9 cellular contexts compared by ENCODE assay signal in the genomic region with DNA sequence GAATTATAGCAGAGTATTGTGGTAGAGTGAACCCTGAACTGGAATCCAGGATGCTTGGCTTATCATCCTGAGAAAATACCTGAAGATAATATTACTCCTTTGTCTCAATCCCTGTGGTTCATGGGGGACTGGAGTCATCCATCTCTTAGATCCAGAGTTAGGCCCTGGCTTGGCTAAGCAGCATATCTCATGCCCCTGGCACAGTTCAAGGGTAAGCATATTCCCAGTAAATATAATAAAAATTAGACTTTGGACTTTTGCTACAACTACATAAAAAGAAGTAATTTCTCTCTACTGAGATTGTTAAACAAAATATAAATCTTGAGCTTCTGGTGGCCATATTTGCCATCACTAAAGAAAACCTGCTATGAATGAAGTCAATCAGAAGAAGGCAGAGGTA.
"Had no signal": no experiment of that assay in that cellular context is flagged by ENCODE, and none has a peak within 500 bp of the region (broad histone marks: within the 10 kb centered on the region; RNA-seq: fewer than 3 reads in every experiment).

No MANE protein-coding gene starts in this region.

- H3K4me2 ChIP-seq: GM23338, KMS-11 had no signal

- H3K27ac ChIP-seq: HL-60, KMS-11 had no signal

- DNase-seq: H9, HCEC 1CT, HFFc6, KBM-7 had no signal

- ATAC-seq: GM23338, HepG2 had no signal

- H3K4me1 Mint-ChIP-seq: GM23338, H9, IgD-negative memory B cell had no signal

- H3K9ac ChIP-seq: KMS-11 had no signal

- H3K4me3 Mint-ChIP-seq: GM23338, H9, HFFc6, IgD-negative memory B cell had no signal

- H3K27me3 Mint-ChIP-seq: IgD-negative memory B cell had no signal

- H3K27ac Mint-ChIP-seq: GM23338, H9, HFFc6, IgD-negative memory B cell had no signal

- H3K9me3 Mint-ChIP-seq: GM23338, H9, HFFc6 had no signal

- H3K4me3 ChIP-seq: GM23338 had no signal

- H2AFZ ChIP-seq: GM23338 had no signal
